In genomic region chr1:150805899-150806298, GRCh38 we compare ENCODE assay signal across 25 cellular contexts. TPM values are rescaled to one million over a fixed set of nuclear protein-coding genes. Genes with fewer than 3 reads are reported as not detected.
A peak's percentile ranks its signal among the peaks of the same experiment; 100 is the strongest.
DNase-seq lines count a peak whose midpoint lies in the region; ATAC-seq and TF ChIP-seq lines count a peak whose summit lies in the region.
"Had no signal": no experiment of that assay in that cellular context is flagged by ENCODE, and none has a peak within 500 bp of the region (broad histone marks: within the 10 kb centered on the region; RNA-seq: fewer than 3 reads in every experiment).

No MANE protein-coding gene starts in this region.

- H3K27ac Mint-ChIP-seq in activated T-cell treated with anti-CD3 and anti-CD28 coated beads, Interleukin-2, amount 50 U/mL, for 72 hours, result peak overlapping the region; percentile 10
- H3K27ac Mint-ChIP-seq in WTC11, result no peak overlapping the region
- H3K27ac Mint-ChIP-seq: B cell had no signal

- no peaks in the 10 kb centered on the region for H3K27me3 Mint-ChIP-seq in activated T-cell treated with anti-CD3 and anti-CD28 coated beads, Interleukin-2, amount 50 U/mL, for 72 hours (ENCODE audit: low read depth)
- no peaks in the 10 kb centered on the region for H3K27me3 Mint-ChIP-seq in WTC11 (ENCODE audit: low read depth)
- H3K27me3 Mint-ChIP-seq: B cell; CD8-positive, alpha-beta memory T cell had no signal

- WGBS in hepatocyte (ENCODE audit: low lambda C conversion rate, missing lambda C conversion rate), result 83% methylated on average over 4 of the region's 4 CpGs
- 77% methylated on average over 4 of the region's 4 CpGs for WGBS in suprapubic skin

- H3K4me2 ChIP-seq in hepatocyte, result peak overlapping the region; percentile 75
- no peak overlapping the region for H3K4me2 ChIP-seq in PC-9

- no peaks in the 10 kb centered on the region for H3K9me3 Mint-ChIP-seq in activated T-cell treated with anti-CD3 and anti-CD28 coated beads, Interleukin-2, amount 50 U/mL, for 72 hours
- H3K9me3 Mint-ChIP-seq in WTC11, result no peaks in the 10 kb centered on the region
- H3K9me3 Mint-ChIP-seq: CD8-positive, alpha-beta memory T cell had no signal

- no peaks in the 10 kb centered on the region for H3K36me3 Mint-ChIP-seq in activated T-cell treated with anti-CD3 and anti-CD28 coated beads, Interleukin-2, amount 50 U/mL, for 72 hours (ENCODE audit: insufficient read depth in 2 of 2)
- no peaks in the 10 kb centered on the region for H3K36me3 Mint-ChIP-seq in WTC11

- H3K79me2 ChIP-seq in hepatocyte (peaks cover 2% of the 10 kb centered on the region), PC-9 (ENCODE audit: low read depth) (no peaks in the 10 kb centered on the region)

- intact Hi-C loops in PC-9 (cut with micrococcal nuclease; ENCODE audit: unreplicated experiment), result no loop called here

- TF ChIP-seq POLR2A in suprapubic skin (IDR thresholded peaks at IDR 0.05), result no peak

- no peaks in the 10 kb centered on the region for H3K9me3 ChIP-seq in hepatocyte (ENCODE audit: low read depth)
- H3K9me3 ChIP-seq in suprapubic skin, result no peaks in the 10 kb centered on the region
- H3K9me3 ChIP-seq in PC-9 (ENCODE audit: insufficient read depth, low read depth), result no peaks in the 10 kb centered on the region

- no peak for TF ChIP-seq EP300 in suprapubic skin (IDR thresholded peaks at IDR 0.05)

- H2AFZ ChIP-seq in hepatocyte, result no peak overlapping the region
- no peak overlapping the region for H2AFZ ChIP-seq in PC-9

- H3K27me3 ChIP-seq in hepatocyte, result no peaks in the 10 kb centered on the region
- H3K27me3 ChIP-seq in suprapubic skin, result no peaks in the 10 kb centered on the region
- H3K27me3 ChIP-seq in PC-9 (ENCODE audit: insufficient read depth, low read depth), result no peaks in the 10 kb centered on the region

- TF ChIP-seq CTCF in WTC11 (IDR thresholded peaks at IDR 0.05) (no peak), hepatocyte (IDR thresholded peaks at IDR 0.05; ENCODE audit: poor library complexity) (no peak), suprapubic skin (IDR thresholded peaks at IDR 0.05) (no peak), PC-9 (conservative IDR thresholded peaks at IDR 0.05) (no peak)

- H3K4me3 Mint-ChIP-seq in activated T-cell treated with anti-CD3 and anti-CD28 coated beads, Interleukin-2, amount 50 U/mL, for 72 hours, result no peak overlapping the region
- no peak overlapping the region for H3K4me3 Mint-ChIP-seq in WTC11
- H3K4me3 Mint-ChIP-seq: B cell; CD8-positive, alpha-beta memory T cell had no signal

- H4K20me1 ChIP-seq in hepatocyte (ENCODE audit: insufficient read depth, poor library complexity, severe bottlenecking) (no peaks in the 10 kb centered on the region), PC-9 (ENCODE audit: insufficient read depth) (no peaks in the 10 kb centered on the region)

- CTCF ChIA-PET in WTC11 (lab: Charles Lee) (interaction anchor here (1.2 kb wide), 1 partner anchor 117 kb away, joined by 4 read pairs; no protein-coding TSS in a partner anchor), PC-9 (lab: Charles Lee) (no interaction called here)

- no peak for DNase-seq in activated T-cell treated with anti-CD3 and anti-CD28 coated beads, Interleukin-2, amount 50 U/mL, for 72 hours
- no peak for DNase-seq in activated T-cell treated with anti-CD3 and anti-CD28 coated beads, Interleukin-2, amount 50 U/mL, for 48 hours
- DNase-seq in WTC11 (ENCODE audit: low spot score), result no peak
- no peak for DNase-seq in hepatocyte (ENCODE audit: low spot score)
- no peak for DNase-seq in suprapubic skin (ENCODE audit: low spot score in 2 of 2)
- DNase-seq in PC-9, result no peak
- DNase-seq in stimulated activated CD4-positive, alpha-beta T cell treated with anti-CD3 and anti-CD28 coated beads, Interleukin-15, amount 100 ng/mL, for 24 hours, result no peak
- no peak for DNase-seq in NCI-H446 (lab: John Stamatoyannopoulos, UW)
- DNase-seq: CD8-positive, alpha-beta memory T cell; DMS 273 treated with DMSO at 0.1 percent for 48 hours; DMS79; EL; GF-D8; MV-4-11; NCI-H1105; NCI-H1436 treated with DMSO at 0.1 percent for 48 hours; NCI-H1930; NCI-H526 treated with DMSO at 0.1 percent for 48 hours; Right ventricle myocardium superior; RPMI8226 had no signal

- H3K4me3 ChIP-seq in hepatocyte (no peak overlapping the region), suprapubic skin (peak overlapping the region; percentile 43), PC-9 (no peak overlapping the region)

- H3K36me3 ChIP-seq in hepatocyte (replicated peaks; ENCODE audit: insufficient read depth, low read depth), result no peaks in the 10 kb centered on the region
- peaks cover 20% of the 10 kb centered on the region for H3K36me3 ChIP-seq in suprapubic skin
- no peaks in the 10 kb centered on the region for H3K36me3 ChIP-seq in PC-9 (ENCODE audit: low read depth)

- H3K4me1 Mint-ChIP-seq in activated T-cell treated with anti-CD3 and anti-CD28 coated beads, Interleukin-2, amount 50 U/mL, for 72 hours (ENCODE audit: low read depth), result peaks cover 21% of the 10 kb centered on the region
- peaks cover 33% of the 10 kb centered on the region for H3K4me1 Mint-ChIP-seq in WTC11

- H3K4me1 ChIP-seq in hepatocyte (ENCODE audit: insufficient read depth), result peaks cover 24% of the 10 kb centered on the region
- H3K4me1 ChIP-seq in suprapubic skin, result peaks cover 12% of the 10 kb centered on the region
- H3K4me1 ChIP-seq in PC-9 (replicated peaks; ENCODE audit: insufficient read depth), result no peaks in the 10 kb centered on the region

- no TSS peak for BruUV-seq in PC-9 (replicated peaks; lab: Mats Ljungman, UMichigan)

- H3F3A ChIP-seq in PC-9 (ENCODE audit: insufficient read depth, low read depth), result no peaks in the 10 kb centered on the region

- POLR2A ChIA-PET in WTC11 (lab: Charles Lee), result no interaction called here
- POLR2A ChIA-PET in PC-9 (lab: Charles Lee; ENCODE audit: unreplicated experiment), result no interaction called here

- H3K9me2 ChIP-seq in hepatocyte (replicated peaks; ENCODE audit: insufficient read depth), result no peaks in the 10 kb centered on the region
- no peaks in the 10 kb centered on the region for H3K9me2 ChIP-seq in PC-9 (ENCODE audit: insufficient read depth)

- H3K27ac ChIP-seq in hepatocyte (peak overlapping the region; percentile 81), suprapubic skin (no peak overlapping the region), PC-9 (no peak overlapping the region)
- H3K27ac ChIP-seq: 22Rv1, C4-2B, HL-60 had no signal

- no peak for ATAC-seq in activated T-cell treated with anti-CD3 and anti-CD28 coated beads, Interleukin-2, amount 50 U/mL, for 72 hours (replicated peaks in 1 of 2)
- peak; percentile 15; the same call in 1 of the 2 replicates for ATAC-seq in WTC11
- ATAC-seq: HCT116 had no signal

TF ChIP-seq in WTC11, 78 proteins besides CTCF, POLR2A, EP300 and RAD21:
- TF ChIP-seq PRRX2 (CRISPR knock-in tag; IDR thresholded peaks at IDR 0.05), result no peak
- TF ChIP-seq ELF4 (CRISPR knock-in tag; IDR thresholded peaks at IDR 0.05; ENCODE audit: low read depth), result no peak
- no peak for TF ChIP-seq ZNF416 (CRISPR knock-in tag; IDR thresholded peaks at IDR 0.05)
- no peak for TF ChIP-seq EMX1 (CRISPR knock-in tag; IDR thresholded peaks at IDR 0.05)
- no peak for TF ChIP-seq USF2 (CRISPR knock-in tag; IDR thresholded peaks at IDR 0.05)
- TF ChIP-seq GTF2I (CRISPR knock-in tag; conservative IDR thresholded peaks at IDR 0.05), result no peak
- TF ChIP-seq ZSCAN18 (CRISPR knock-in tag; IDR thresholded peaks at IDR 0.05), result no peak
- TF ChIP-seq, protein P1, sequence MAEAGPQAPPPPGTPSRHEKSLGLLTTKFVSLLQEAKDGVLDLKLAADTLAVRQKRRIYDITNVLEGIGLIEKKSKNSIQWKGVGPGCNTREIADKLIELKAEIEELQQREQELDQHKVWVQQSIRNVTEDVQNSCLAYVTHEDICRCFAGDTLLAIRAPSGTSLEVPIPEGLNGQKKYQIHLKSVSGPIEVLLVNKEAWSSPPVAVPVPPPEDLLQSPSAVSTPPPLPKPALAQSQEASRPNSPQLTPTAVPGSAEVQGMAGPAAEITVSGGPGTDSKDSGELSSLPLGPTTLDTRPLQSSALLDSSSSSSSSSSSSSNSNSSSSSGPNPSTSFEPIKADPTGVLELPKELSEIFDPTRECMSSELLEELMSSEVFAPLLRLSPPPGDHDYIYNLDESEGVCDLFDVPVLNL (CRISPR knock-in tag; IDR thresholded peaks at IDR 0.05; ENCODE audit: borderline replicate concordance, low read depth), result no peak
- TF ChIP-seq RELA (CRISPR knock-in tag; IDR thresholded peaks at IDR 0.05; ENCODE audit: borderline replicate concordance), result no peak
- TF ChIP-seq ZNF232 (CRISPR knock-in tag; IDR thresholded peaks at IDR 0.05), result no peak
- TF ChIP-seq CBFB (CRISPR knock-in tag; IDR thresholded peaks at IDR 0.05; ENCODE audit: low read depth), result no peak
- TF ChIP-seq FOXP1 (CRISPR knock-in tag; IDR thresholded peaks at IDR 0.05; ENCODE audit: borderline replicate concordance), result no peak
TF ChIP-seq in WTC11: peak in this region for 0.

RNA-seq across cellular contexts. Expression of gene CTSK, which starts 2.2 kb away (rescaled TPM):
- 1 to 10 TPM; 8.3 to 9.7 TPM for total RNA-seq in activated T-cell treated with anti-CD3 and anti-CD28 coated beads, Interleukin-2, amount 50 U/mL, for 72 hours
- total RNA-seq in WTC11 (2021), result 7.5 to 9.4 TPM (median 8.7 TPM) in 3 replicates
- total RNA-seq in hepatocyte, result 54.3 and 57.0 TPM in 2 replicates
- 26.6 and 37.3 TPM in 2 replicates for polyA plus RNA-seq in hepatocyte
- total RNA-seq in suprapubic skin, result 10 to 100 TPM; 46.3 to 98.0 (median 64.2) TPM
- total RNA-seq in PC-9 (2021), result 4.7 and 4.9 TPM in 2 replicates

RNA-seq across cellular contexts. Expression of gene CTSS, which starts 40.3 kb away (rescaled TPM):
- total RNA-seq in activated T-cell treated with anti-CD3 and anti-CD28 coated beads, Interleukin-2, amount 50 U/mL, for 72 hours, result 10 to 100 TPM; 47.1 to 70.8 TPM
- 0.66 to 1.1 TPM (median 0.71 TPM) in 3 replicates for total RNA-seq in WTC11 (2021)
- total RNA-seq in hepatocyte, result 5.3 and 10.4 TPM in 2 replicates
- polyA plus RNA-seq in hepatocyte, result 4.4 and 5.2 TPM in 2 replicates
- 10 to 100 TPM in 3 of 4 donors, 1 to 10 TPM in 1; 6.7 to 21.7 (median 15.5) TPM for total RNA-seq in suprapubic skin
- total RNA-seq in PC-9 (2021), result 6.3 and 7.2 TPM in 2 replicates
